In the genomic region with DNA sequence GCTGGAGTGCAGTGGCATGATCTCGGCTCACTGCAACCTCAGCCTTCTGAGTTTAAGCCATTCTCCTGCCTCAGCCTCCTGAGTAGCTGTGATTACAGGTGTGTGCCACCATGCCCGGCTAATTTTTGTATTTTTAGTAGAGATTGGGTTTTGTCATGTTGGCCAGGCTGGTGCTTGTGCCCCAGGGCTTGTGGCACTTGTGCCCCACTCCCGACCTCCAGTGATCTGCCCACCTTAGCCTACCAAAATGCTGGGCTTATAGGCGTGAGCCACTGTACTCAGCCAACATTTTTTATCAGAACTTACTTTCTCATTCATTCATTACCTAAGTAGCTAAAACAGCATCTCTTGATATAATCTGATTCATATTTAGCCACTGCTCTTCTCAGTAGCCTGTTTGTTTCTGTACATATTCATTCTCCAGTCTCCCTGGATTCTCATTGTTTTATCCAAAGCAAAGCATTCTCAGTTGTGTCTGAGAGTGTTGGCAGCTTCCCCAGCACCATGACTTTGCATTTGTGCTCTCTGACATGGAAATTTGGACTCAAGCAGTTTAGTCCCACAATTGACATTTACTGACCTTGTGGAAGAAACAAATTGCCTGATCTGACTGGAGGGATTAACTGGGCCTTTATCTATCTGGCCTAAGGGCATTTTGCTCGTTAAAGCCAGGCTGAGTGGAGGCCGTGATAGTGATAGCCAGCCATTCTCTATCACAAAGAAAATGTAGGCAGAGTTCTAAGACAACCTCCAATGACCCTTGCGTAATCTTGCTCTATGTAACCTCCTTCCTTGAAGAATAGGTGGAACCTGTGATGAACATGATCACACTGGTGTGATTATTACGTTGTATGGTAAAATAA, we compare ENCODE assay signal across 8 cellular contexts. TPM values are rescaled to one million over a fixed set of nuclear protein-coding genes. Genes with fewer than 3 reads are reported as not detected.
DNase-seq lines count a peak whose midpoint lies in the region; ATAC-seq and TF ChIP-seq lines count a peak whose summit lies in the region.

No MANE protein-coding gene starts in this region.

- peak; percentile 88 for ATAC-seq in left lung
- ATAC-seq in CD8-positive, alpha-beta T cell, result no peak

- H3K36me3 Mint-ChIP-seq in CD8-positive, alpha-beta T cell, result no peaks in the 10 kb centered on the region
- peaks cover 1% of the 10 kb centered on the region for H3K36me3 Mint-ChIP-seq in progenitor cell of endocrine pancreas (ENCODE audit: insufficient read depth)

- H3K4me1 ChIP-seq in left lung (peaks cover 0 to 5% of the 10 kb centered on the region in 2 donors), suprapubic skin (peaks cover 17% of the 10 kb centered on the region)
- H3K4me1 ChIP-seq in CD8-positive, alpha-beta T cell (ENCODE audit: insufficient read depth, low read length), result no peaks in the 10 kb centered on the region

- H3K27me3 ChIP-seq in left lung (no peaks in the 10 kb centered on the region), suprapubic skin (no peaks in the 10 kb centered on the region)
- no peaks in the 10 kb centered on the region for H3K27me3 ChIP-seq in CD8-positive, alpha-beta T cell (ENCODE audit: insufficient read depth, low read length)

- H3K36me3 ChIP-seq in left lung (no peaks in the 10 kb centered on the region), suprapubic skin (no peaks in the 10 kb centered on the region)
- H3K36me3 ChIP-seq in CD8-positive, alpha-beta T cell (ENCODE audit: insufficient read depth, low read length), result no peaks in the 10 kb centered on the region

- H3K9me3 ChIP-seq in left lung (peaks cover 0 to 4% of the 10 kb centered on the region in 2 donors), suprapubic skin (no peaks in the 10 kb centered on the region)
- no peaks in the 10 kb centered on the region for H3K9me3 ChIP-seq in CD8-positive, alpha-beta T cell (ENCODE audit: low read length)

- no peak overlapping the region for H3K4me3 Mint-ChIP-seq in CD8-positive, alpha-beta T cell
- no peak overlapping the region for H3K4me3 Mint-ChIP-seq in progenitor cell of endocrine pancreas (ENCODE audit: low read depth)

- no peak overlapping the region for H3K27ac Mint-ChIP-seq in CD8-positive, alpha-beta T cell
- no peak overlapping the region for H3K27ac Mint-ChIP-seq in progenitor cell of endocrine pancreas

- POLR2A ChIA-PET in CD8-positive, alpha-beta T cell (lab: Charles Lee), result no interaction called here

- peak; percentile 46 for DNase-seq in cerebellar cortex (ENCODE audit: low spot score)
- peak in 1 of 2 donors; percentile 73 for DNase-seq in left lung
- no peak for DNase-seq in suprapubic skin (ENCODE audit: low spot score in 2 of 2)
- no peak for DNase-seq in CD8-positive, alpha-beta T cell
- no peak for DNase-seq in progenitor cell of endocrine pancreas (ENCODE audit: low spot score, unreplicated experiment)
- no peak for DNase-seq in activated T-cell treated with anti-CD3 and anti-CD28 coated beads, Interleukin-2, amount 50 U/mL, for 48 hours
- DNase-seq in NCI-H1436 treated with DMSO at 0.1 percent for 48 hours (lab: John Stamatoyannopoulos, UW), result no peak

- CTCF ChIA-PET in CD8-positive, alpha-beta T cell (lab: Charles Lee), result interaction anchor here (1.2 kb wide), 1 partner anchor 12 kb away, joined by 3 read pairs; no protein-coding TSS in a partner anchor

- intact Hi-C loops in left lung (cut with DNase I), result no loop called here
- intact Hi-C loops in CD8-positive, alpha-beta T cell (cut with DNase I, micrococcal nuclease), result no loop called here

- TF ChIP-seq EP300 in Ishikawa (IDR thresholded peaks at IDR 0.05; ENCODE audit: borderline replicate concordance), result 0 out of 2 replicates have a peak, but pooled peaks have one; percentile 26
- TF ChIP-seq EP300 in suprapubic skin (IDR thresholded peaks at IDR 0.05), result no peak

- TF ChIP-seq CTCF in left lung (IDR thresholded peaks at IDR 0.05) (no peak), suprapubic skin (IDR thresholded peaks at IDR 0.05) (no peak), progenitor cell of endocrine pancreas (IDR thresholded peaks at IDR 0.05; ENCODE audit: unreplicated experiment) (no peak)
- TF ChIP-seq CTCF in CD8-positive, alpha-beta T cell (IDR thresholded peaks at IDR 0.05), result no peak

- H3K27me3 Mint-ChIP-seq in CD8-positive, alpha-beta T cell (ENCODE audit: low read depth), result peaks cover 4% of the 10 kb centered on the region
- H3K27me3 Mint-ChIP-seq in progenitor cell of endocrine pancreas, result no peaks in the 10 kb centered on the region

- peak overlapping the region; percentile 73 to 74 for H3K27ac ChIP-seq in left lung
- H3K27ac ChIP-seq in suprapubic skin, result peak overlapping the region; percentile 78
- H3K27ac ChIP-seq in CD8-positive, alpha-beta T cell (ENCODE audit: low read depth, low read length), result no peak overlapping the region

- 39% methylated on average over 8 of the region's 8 CpGs for WGBS in suprapubic skin

- no peak for TF ChIP-seq RAD21 in Ishikawa (IDR thresholded peaks at IDR 0.05; ENCODE audit: low read depth)

- TF ChIP-seq POLR2A in suprapubic skin (IDR thresholded peaks at IDR 0.05), result no peak

- H3K9me3 Mint-ChIP-seq in CD8-positive, alpha-beta T cell, result peaks cover 12% of the 10 kb centered on the region
- peaks cover 21% of the 10 kb centered on the region for H3K9me3 Mint-ChIP-seq in progenitor cell of endocrine pancreas (ENCODE audit: low read depth)

- H3K4me1 Mint-ChIP-seq in CD8-positive, alpha-beta T cell (ENCODE audit: low read depth), result no peaks in the 10 kb centered on the region
- no peaks in the 10 kb centered on the region for H3K4me1 Mint-ChIP-seq in progenitor cell of endocrine pancreas (ENCODE audit: low read depth)

- H3K4me3 ChIP-seq in left lung, result no peak overlapping the region
- no peak overlapping the region for H3K4me3 ChIP-seq in suprapubic skin
- no peak overlapping the region for H3K4me3 ChIP-seq in CD8-positive, alpha-beta T cell (ENCODE audit: low read depth, low read length)

TF ChIP-seq in Ishikawa, 13 proteins besides CTCF, POLR2A, EP300 and RAD21:
- TF ChIP-seq ZBTB7A (IDR thresholded peaks at IDR 0.05; ENCODE audit: low read depth), result no peak
- TF ChIP-seq NFIC (IDR thresholded peaks at IDR 0.05), result peak; percentile 56
- no peak for TF ChIP-seq FOXM1 (IDR thresholded peaks at IDR 0.05; ENCODE audit: borderline replicate concordance, low read depth)
- no peak for TF ChIP-seq TCF12 (IDR thresholded peaks at IDR 0.05; ENCODE audit: low read depth)
- no peak for TF ChIP-seq CREB1 (IDR thresholded peaks at IDR 0.05; ENCODE audit: low read depth)
- peak; percentile 92 for TF ChIP-seq CEBPB (IDR thresholded peaks at IDR 0.05)
- TF ChIP-seq, protein P1, sequence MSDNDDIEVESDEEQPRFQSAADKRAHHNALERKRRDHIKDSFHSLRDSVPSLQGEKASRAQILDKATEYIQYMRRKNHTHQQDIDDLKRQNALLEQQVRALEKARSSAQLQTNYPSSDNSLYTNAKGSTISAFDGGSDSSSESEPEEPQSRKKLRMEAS (IDR thresholded peaks at IDR 0.05), result no peak

RNA-seq across cellular contexts. Expression of gene AKR1B15, which starts 44.9 kb away (rescaled TPM):
- total RNA-seq in left lung (not detected), suprapubic skin (1 to 10 TPM in 1 of 4 donors, not detected in 3; 1.1 TPM), progenitor cell of endocrine pancreas (not detected in 2 replicates)
- not detected for total RNA-seq in CD8-positive, alpha-beta T cell

RNA-seq across cellular contexts. Expression of gene BPGM, which starts 52.9 kb away (rescaled TPM):
- total RNA-seq in left lung (10 to 100 TPM; 16.0 to 18.6 TPM), suprapubic skin (10 to 100 TPM in 3 of 4 donors, 1 to 10 TPM in 1; 9.8 to 13.3 (median 12.5) TPM), progenitor cell of endocrine pancreas (20.5 and 22.8 TPM in 2 replicates)
- 10 to 100 TPM; 30.3 to 31.4 TPM for total RNA-seq in CD8-positive, alpha-beta T cell
